33 cellular contexts compared by ENCODE assay signal in genomic region chr20:39170896-39171463, GRCh38.
"Had no signal": no experiment of that assay in that cellular context is flagged by ENCODE, and none has a peak within 500 bp of the region (broad histone marks: within the 10 kb centered on the region; RNA-seq: fewer than 3 reads in every experiment).

No MANE protein-coding gene starts in this region.

- H3K9me3 ChIP-seq: adrenal gland, breast epithelium had no signal

- H3K27me3 ChIP-seq: adrenal gland, body of pancreas, brain microvascular endothelial cell, breast epithelium had no signal

- DNase-seq: activated B cell treated with CpG ODN at 0.5 μM for 24 hours; activated CD4-positive, alpha-beta memory T cell treated with anti-CD3 and anti-CD28 coated beads for 36 hours; activated CD4-positive, alpha-beta T cell treated with anti-CD3 and anti-CD28 coated beads for 4 hours; activated CD4-positive, alpha-beta T cell treated with anti-CD3 and anti-CD28 coated beads, Interleukin-2, amount 10 ng/mL, durations not matched to agents 24 days and 14 days; activated CD4-positive, alpha-beta T cell treated with anti-CD3 and anti-CD28 coated beads, Interleukin-2, amount 50 U/mL, for 1 hour; activated CD4-positive, alpha-beta T cell treated with anti-CD3 and anti-CD28 coated beads, Interleukin-2, amount 50 U/mL, for 4 hours; activated CD4-positive, CD25-positive, alpha-beta regulatory T cell treated with anti-CD3 and anti-CD28 coated beads, Interleukin-2, amount 50 U/mL, for 72 hours; activated CD8-positive, alpha-beta memory T cell treated with anti-CD3 and anti-CD28 coated beads, Interleukin-2, amount 50 U/mL, for 4 hours; activated CD8-positive, alpha-beta T cell treated with anti-CD3 and anti-CD28 coated beads for 36 hours; activated effector memory CD4-positive, alpha-beta T cell treated with anti-CD3 and anti-CD28 coated beads, Interleukin-2, amount 50 U/mL, for 16 hours; activated gamma-delta T cell treated with Interleukin-2 at 50 U/mL for 16 hours; activated naive CD4-positive, alpha-beta T cell; activated naive CD4-positive, alpha-beta T cell treated with anti-CD3 and anti-CD28 coated beads for 36 hours; activated naive CD4-positive, alpha-beta T cell treated with anti-CD3 and anti-CD28 coated beads, Interleukin-2, amount 50 U/mL, for 16 hours; activated naive CD8-positive, alpha-beta T cell treated with anti-CD3 and anti-CD28 coated beads for 36 hours; activated T-cell treated with anti-CD3 and anti-CD28 coated beads for 4 hours; activated T-cell treated with anti-CD3 and anti-CD28 coated beads, Interleukin-2, amount 50 U/mL, for 1 hour; activated T-cell treated with anti-CD3 and anti-CD28 coated beads, Interleukin-2, amount 50 U/mL, for 4 hours; activated T-cell treated with anti-CD3 and anti-CD28 coated beads, Interleukin-2, amount 50 U/mL, for 72 hours; adrenal gland; amniotic stem cell; aorta; body of pancreas; brain microvascular endothelial cell; central memory CD4-positive, alpha-beta T cell; T-cell; T-helper 17 cell had no signal

- H3K27ac ChIP-seq: adrenal gland, body of pancreas, brain microvascular endothelial cell, breast epithelium, VCaP had no signal

- H3K4me1 ChIP-seq: adrenal gland, body of pancreas, breast epithelium had no signal

- ATAC-seq: activated CD8-positive, alpha-beta T cell treated with anti-CD3 and anti-CD28 coated beads for 36 hours; activated naive CD4-positive, alpha-beta T cell treated with anti-CD3 and anti-CD28 coated beads, Interleukin-2, amount 50 U/mL, for 72 hours; activated T-cell treated with anti-CD3 and anti-CD28 coated beads, Interleukin-2, amount 50 U/mL, for 4 hours; activated T-cell treated with anti-CD3 and anti-CD28 coated beads, Interleukin-2, amount 50 U/mL, for 72 hours; activated T-helper 17 cell treated with anti-CD3 and anti-CD28 coated beads, Interleukin-2, amount 50 U/mL, for 72 hours; body of pancreas; T-cell; T-helper 17 cell had no signal

- H3K4me3 ChIP-seq: adrenal gland, body of pancreas, breast epithelium had no signal

- FAIRE-seq: astrocyte, TTC549 had no signal

- H3K36me3 ChIP-seq: adrenal gland, brain microvascular endothelial cell, breast epithelium had no signal
